In genomic region chr13:100532836-100533435, GRCh38 we compare ENCODE assay signal across 1 cellular context.
TF ChIP-seq lines count a peak whose summit lies in the region.

No MANE protein-coding gene starts in this region.

TF ChIP-seq in GM23338, 12 proteins besides CTCF, POLR2A, EP300 and RAD21 (continued from another document):
- TF ChIP-seq ZNF462 (CRISPR knock-in tag; IDR thresholded peaks at IDR 0.05) (no peak), REST (IDR thresholded peaks at IDR 0.05; ENCODE audit: unreplicated experiment) (no peak), EZH2 (IDR thresholded peaks at IDR 0.05; ENCODE audit: low read depth, unreplicated experiment) (no peak), NANOG (IDR thresholded peaks at IDR 0.05; ENCODE audit: borderline replicate concordance) (no peak), ZNF331 (CRISPR knock-in tag; IDR thresholded peaks at IDR 0.05; ENCODE audit: low read depth) (no peak), EZH2phosphoT487 (IDR thresholded peaks at IDR 0.05; ENCODE audit: unreplicated experiment) (no peak), ZNF114 (CRISPR knock-in tag; IDR thresholded peaks at IDR 0.05) (no peak), CREB1 (CRISPR knock-in tag; IDR thresholded peaks at IDR 0.05; ENCODE audit: low read depth) (no peak), POLR2AphosphoS5 (IDR thresholded peaks at IDR 0.05; ENCODE audit: low read depth) (no peak)
